Comparison of ENCODE assay signal across 30 cellular contexts in genomic region chr14:55645845-55646832, GRCh38.
DNase-seq lines count a peak whose midpoint lies in the region; ATAC-seq lines count a peak whose summit lies in the region.
"Had no signal": no experiment of that assay in that cellular context is flagged by ENCODE, and none has a peak within 500 bp of the region (broad histone marks: within the 10 kb centered on the region; RNA-seq: fewer than 3 reads in every experiment).

No MANE protein-coding gene starts in this region.

- H3K9me3 ChIP-seq in naive thymus-derived CD4-positive, alpha-beta T cell (ENCODE audit: control insufficient read depth in 2 of 3, low read length in 3 of 3): no peaks in the 10 kb centered on the region
- H3K9me3 ChIP-seq: gastroesophageal sphincter, lower lobe of right lung, MG63, ovary, thyroid gland had no signal

- H3K4me3 ChIP-seq in naive thymus-derived CD4-positive, alpha-beta T cell (ENCODE audit: low read length): no peak overlapping the region
- H3K4me3 ChIP-seq: dorsolateral prefrontal cortex, gastroesophageal sphincter, lower lobe of right lung, MG63, ovary, thyroid gland had no signal

- H3K4me1 Mint-ChIP-seq in activated naive CD4-positive, alpha-beta T cell treated with anti-CD3 and anti-CD28 coated beads, Interleukin-2, amount 50 U/mL, for 24 hours: peaks cover 22% of the 10 kb centered on the region
- peaks cover 2% of the 10 kb centered on the region for H3K4me1 Mint-ChIP-seq in activated naive CD8-positive, alpha-beta T cell treated with anti-CD3 and anti-CD28 coated beads, Interleukin-2, amount 50 U/mL, for 24 hours
- H3K4me1 Mint-ChIP-seq in naive thymus-derived CD4-positive, alpha-beta T cell: peaks cover 8 to 13% (median 9%) of the 10 kb centered on the region in 7 donors
- no peaks in the 10 kb centered on the region for H3K4me1 Mint-ChIP-seq in stimulated activated naive B cell treated with anti-CD40 and anti-IgM and Interleukin-4, amounts not matched to agents 10 μg/mL and 1 μg/mL and 100 μg/mL, for 72 hours
- H3K4me1 Mint-ChIP-seq: nephron had no signal

- H3K27ac ChIP-seq in naive thymus-derived CD4-positive, alpha-beta T cell (ENCODE audit: low read depth, low read length): no peak overlapping the region
- H3K27ac ChIP-seq: brain microvascular endothelial cell, dorsolateral prefrontal cortex, gastroesophageal sphincter, KMS-11, lower lobe of right lung, ovary, thyroid gland had no signal

- H3K36me3 Mint-ChIP-seq in activated naive CD4-positive, alpha-beta T cell treated with anti-CD3 and anti-CD28 coated beads, Interleukin-2, amount 50 U/mL, for 24 hours: peaks cover 21% of the 10 kb centered on the region
- peaks cover 4 to 15% of the 10 kb centered on the region in 2 donors for H3K36me3 Mint-ChIP-seq in activated naive CD4-positive, alpha-beta T cell treated with anti-CD3 and anti-CD28 coated beads, Interleukin-2, amount 50 U/mL, for 72 hours
- H3K36me3 Mint-ChIP-seq in activated naive CD8-positive, alpha-beta T cell treated with anti-CD3 and anti-CD28 coated beads, Interleukin-2, amount 50 U/mL, for 24 hours (ENCODE audit: low read depth): peaks cover 58% of the 10 kb centered on the region
- peaks cover 17 to 52% (median 22%) of the 10 kb centered on the region in 5 donors for H3K36me3 Mint-ChIP-seq in naive thymus-derived CD4-positive, alpha-beta T cell
- H3K36me3 Mint-ChIP-seq in stimulated activated naive B cell treated with anti-CD40 and anti-IgM and Interleukin-4, amounts not matched to agents 10 μg/mL and 1 μg/mL and 100 μg/mL, for 72 hours: peaks cover 38 to 42% of the 10 kb centered on the region in 2 donors

- H3K4me1 ChIP-seq in naive thymus-derived CD4-positive, alpha-beta T cell (ENCODE audit: control insufficient read depth in 2 of 2, insufficient read depth in 2 of 2, low read length in 2 of 2): no peaks in the 10 kb centered on the region
- H3K4me1 ChIP-seq: gastroesophageal sphincter, lower lobe of right lung had no signal

- no peak for DNase-seq in activated naive CD4-positive, alpha-beta T cell treated with anti-CD3 and anti-CD28 coated beads, Interleukin-2, amount 50 U/mL, for 72 hours (ENCODE audit: low spot score in 2 of 2)
- no peak for DNase-seq in activated naive CD8-positive, alpha-beta T cell treated with anti-CD3 and anti-CD28 coated beads, Interleukin-2, amount 50 U/mL, for 24 hours
- DNase-seq in naive thymus-derived CD4-positive, alpha-beta T cell: no peak
- DNase-seq in stimulated activated naive B cell treated with anti-CD40 and anti-IgM and Interleukin-4, amounts not matched to agents 10 μg/mL and 1 μg/mL and 100 μg/mL, for 72 hours: no peak
- no peak for DNase-seq in NCI-H345 (lab: John Stamatoyannopoulos, UW)
- DNase-seq: activated CD4-positive, alpha-beta T cell treated with anti-CD3 and anti-CD28 coated beads for 4 hours; activated naive CD4-positive, alpha-beta T cell; activated T-cell treated with anti-CD3 and anti-CD28 coated beads, Interleukin-2, amount 50 U/mL, for 48 hours; amniotic stem cell; brain microvascular endothelial cell; dorsolateral prefrontal cortex; GOT3; hippocampal formation; lower lobe of right lung; MG63; midbrain; NCI-H1105 treated with DMSO at 0.1 percent for 48 hours; NCI-H1930; NCI-H526 treated with DMSO at 0.1 percent for 48 hours; ovary; SHP77; stimulated activated CD4-positive, alpha-beta T cell treated with anti-CD3 and anti-CD28 coated beads, Interleukin-1b, Interleukin-23, amount 100 ng/mL, for 48 hours; T-helper 9 cell; thyroid gland had no signal

- CTCF ChIA-PET in naive thymus-derived CD4-positive, alpha-beta T cell (lab: Charles Lee): no interaction called here

- intact Hi-C loops in naive thymus-derived CD4-positive, alpha-beta T cell (cut with micrococcal nuclease): no loop called here

- H3K36me3 ChIP-seq in naive thymus-derived CD4-positive, alpha-beta T cell (ENCODE audit: control insufficient read depth in 2 of 3, insufficient read depth in 3 of 3, low read length in 3 of 3): peaks cover 5 to 47% (median 6%) of the 10 kb centered on the region in 3 experiments
- H3K36me3 ChIP-seq: ovary had no signal

- POLR2A ChIA-PET in naive thymus-derived CD4-positive, alpha-beta T cell (lab: Charles Lee): no interaction called here

- H3K9me3 Mint-ChIP-seq in activated naive CD4-positive, alpha-beta T cell treated with anti-CD3 and anti-CD28 coated beads, Interleukin-2, amount 50 U/mL, for 24 hours: no peaks in the 10 kb centered on the region
- H3K9me3 Mint-ChIP-seq in activated naive CD4-positive, alpha-beta T cell treated with anti-CD3 and anti-CD28 coated beads, Interleukin-2, amount 50 U/mL, for 72 hours: no peaks in the 10 kb centered on the region
- H3K9me3 Mint-ChIP-seq in activated naive CD8-positive, alpha-beta T cell treated with anti-CD3 and anti-CD28 coated beads, Interleukin-2, amount 50 U/mL, for 24 hours: no peaks in the 10 kb centered on the region
- H3K9me3 Mint-ChIP-seq in naive thymus-derived CD4-positive, alpha-beta T cell: no peaks in the 10 kb centered on the region
- no peaks in the 10 kb centered on the region for H3K9me3 Mint-ChIP-seq in stimulated activated naive B cell treated with anti-CD40 and anti-IgM and Interleukin-4, amounts not matched to agents 10 μg/mL and 1 μg/mL and 100 μg/mL, for 72 hours
- H3K9me3 Mint-ChIP-seq: nephron had no signal

- H3K27ac Mint-ChIP-seq in activated naive CD4-positive, alpha-beta T cell treated with anti-CD3 and anti-CD28 coated beads, Interleukin-2, amount 50 U/mL, for 24 hours: peak overlapping the region; percentile 82
- peak overlapping the region in 1 of 2 donors; percentile 5 for H3K27ac Mint-ChIP-seq in activated naive CD4-positive, alpha-beta T cell treated with anti-CD3 and anti-CD28 coated beads, Interleukin-2, amount 50 U/mL, for 72 hours
- H3K27ac Mint-ChIP-seq in activated naive CD8-positive, alpha-beta T cell treated with anti-CD3 and anti-CD28 coated beads, Interleukin-2, amount 50 U/mL, for 24 hours: peak overlapping the region; percentile 5
- H3K27ac Mint-ChIP-seq in naive thymus-derived CD4-positive, alpha-beta T cell: peak overlapping the region in 5 of 9 donors; percentile 5 to 82 (median 23)
- peak overlapping the region; percentile 15 for H3K27ac Mint-ChIP-seq in stimulated activated naive B cell treated with anti-CD40 and anti-IgM and Interleukin-4, amounts not matched to agents 10 μg/mL and 1 μg/mL and 100 μg/mL, for 72 hours
- H3K27ac Mint-ChIP-seq: nephron had no signal

- H3K4me3 Mint-ChIP-seq in activated naive CD4-positive, alpha-beta T cell treated with anti-CD3 and anti-CD28 coated beads, Interleukin-2, amount 50 U/mL, for 24 hours: no peak overlapping the region
- H3K4me3 Mint-ChIP-seq in activated naive CD8-positive, alpha-beta T cell treated with anti-CD3 and anti-CD28 coated beads, Interleukin-2, amount 50 U/mL, for 24 hours: no peak overlapping the region
- H3K4me3 Mint-ChIP-seq in naive thymus-derived CD4-positive, alpha-beta T cell: no peak overlapping the region
- H3K4me3 Mint-ChIP-seq in stimulated activated naive B cell treated with anti-CD40 and anti-IgM and Interleukin-4, amounts not matched to agents 10 μg/mL and 1 μg/mL and 100 μg/mL, for 72 hours: no peak overlapping the region
- H3K4me3 Mint-ChIP-seq: nephron had no signal

- no peaks in the 10 kb centered on the region for H3K27me3 ChIP-seq in naive thymus-derived CD4-positive, alpha-beta T cell (ENCODE audit: control insufficient read depth in 2 of 2, insufficient read depth in 2 of 2, low read length in 2 of 2)
- H3K27me3 ChIP-seq: brain microvascular endothelial cell, dorsolateral prefrontal cortex, gastroesophageal sphincter, MG63, ovary, thyroid gland had no signal

- ATAC-seq in activated naive CD4-positive, alpha-beta T cell treated with anti-CD3 and anti-CD28 coated beads, Interleukin-2, amount 50 U/mL, for 72 hours: no peak
- ATAC-seq in activated naive CD8-positive, alpha-beta T cell treated with anti-CD3 and anti-CD28 coated beads, Interleukin-2, amount 50 U/mL, for 24 hours: no peak
- ATAC-seq in naive thymus-derived CD4-positive, alpha-beta T cell: no peak
- ATAC-seq in stimulated activated naive B cell treated with anti-CD40 and anti-IgM and Interleukin-4, amounts not matched to agents 10 μg/mL and 1 μg/mL and 100 μg/mL, for 72 hours (replicated peaks): no peak
- ATAC-seq in GM19395 (IDR thresholded peaks at IDR 0.05; ENCODE audit: unreplicated experiment) (no peak), HG03571 (IDR thresholded peaks at IDR 0.05; ENCODE audit: unreplicated experiment) (no peak)
- ATAC-seq: gastroesophageal sphincter had no signal

- no peaks in the 10 kb centered on the region for H3K27me3 Mint-ChIP-seq in activated naive CD4-positive, alpha-beta T cell treated with anti-CD3 and anti-CD28 coated beads, Interleukin-2, amount 50 U/mL, for 24 hours
- H3K27me3 Mint-ChIP-seq in activated naive CD8-positive, alpha-beta T cell treated with anti-CD3 and anti-CD28 coated beads, Interleukin-2, amount 50 U/mL, for 24 hours: no peaks in the 10 kb centered on the region
- no peaks in the 10 kb centered on the region for H3K27me3 Mint-ChIP-seq in naive thymus-derived CD4-positive, alpha-beta T cell
- no peaks in the 10 kb centered on the region for H3K27me3 Mint-ChIP-seq in stimulated activated naive B cell treated with anti-CD40 and anti-IgM and Interleukin-4, amounts not matched to agents 10 μg/mL and 1 μg/mL and 100 μg/mL, for 72 hours
